Comparison of ENCODE assay signal across 1 cellular context in the genomic region with DNA sequence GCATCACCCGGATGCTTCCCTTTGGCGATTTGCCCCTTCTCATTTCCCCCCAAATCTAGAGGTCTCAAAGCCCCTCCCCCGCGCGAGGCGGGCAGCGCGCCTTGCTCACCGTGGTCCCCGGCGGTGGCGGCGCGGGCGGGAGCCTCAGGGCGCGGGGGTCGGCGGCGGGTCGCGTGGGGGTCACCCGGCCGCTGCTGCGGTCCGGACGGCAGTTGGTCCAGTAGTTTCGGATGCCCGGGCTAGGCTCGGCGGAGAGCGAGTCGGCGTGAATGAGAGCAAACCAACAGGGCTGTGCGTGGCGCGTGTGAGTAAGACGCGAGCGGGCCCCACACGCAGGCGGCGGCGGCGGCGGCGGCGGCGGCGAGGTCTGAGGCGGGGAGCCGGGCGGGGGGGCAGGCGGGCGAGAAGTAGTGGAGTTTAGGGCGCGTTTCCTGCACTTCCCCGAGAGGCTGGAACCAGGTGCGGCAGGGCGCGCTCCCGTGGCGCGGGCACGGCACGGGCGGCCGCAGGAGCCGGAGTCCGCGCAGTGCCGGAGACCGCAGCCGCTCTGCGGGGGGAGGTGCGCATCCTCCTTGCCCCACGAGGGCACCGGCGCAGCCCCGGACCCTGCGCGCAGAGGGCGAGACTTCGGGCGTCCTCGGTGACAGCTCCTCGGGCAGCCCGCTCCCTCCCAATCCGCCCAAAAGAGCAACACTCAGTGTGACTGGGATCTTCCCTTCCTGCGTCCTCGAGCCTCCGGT.
TF ChIP-seq lines count a peak whose summit lies in the region.

No MANE protein-coding gene starts in this region.

TF ChIP-seq in HEK293, 187 proteins besides CTCF, POLR2A, EP300 and RAD21 (continued from another document):
- TF ChIP-seq ZNF692 (tag by site-specific recombination; IDR thresholded peaks at IDR 0.05) (peak; percentile 95), ZBTB20 (tag by site-specific recombination; IDR thresholded peaks at IDR 0.05) (peak; percentile 35; the same call in 1 of the 2 replicates)
